In genomic region chr10:44972874-44973306, GRCh38 we compare ENCODE assay signal across 17 cellular contexts. TPM values are rescaled to one million over a fixed set of nuclear protein-coding genes. Genes with fewer than 3 reads are reported as not detected.
DNase-seq lines count a peak whose midpoint lies in the region; ATAC-seq, FAIRE-seq and TF ChIP-seq lines count a peak whose summit lies in the region.
"Had no signal": no experiment of that assay in that cellular context is flagged by ENCODE, and none has a peak within 500 bp of the region (broad histone marks: within the 10 kb centered on the region; RNA-seq: fewer than 3 reads in every experiment).

No MANE protein-coding gene starts in this region.

- TF ChIP-seq POLR2A in spleen (IDR thresholded peaks at IDR 0.05), result no peak

- H3K9ac ChIP-seq in adipocyte (ENCODE audit: low read length), result peak overlapping the region; percentile 1

- no peaks in the 10 kb centered on the region for H3K27me3 ChIP-seq in GM23338 (ENCODE audit: insufficient read depth)
- no peaks in the 10 kb centered on the region for H3K27me3 ChIP-seq in adipocyte (replicated peaks; ENCODE audit: control insufficient read depth, insufficient read depth, low read length)
- H3K27me3 ChIP-seq in right atrium auricular region, result no peaks in the 10 kb centered on the region
- H3K27me3 ChIP-seq in spleen (replicated peaks in 1 of 7), result no peaks in the 10 kb centered on the region

- H3F3A ChIP-seq in GM23338 (replicated peaks; ENCODE audit: low read depth), result no peaks in the 10 kb centered on the region

- peak overlapping the region; percentile 69 for H3K4me2 ChIP-seq in GM23338

- H3K9me2 ChIP-seq in GM23338 (ENCODE audit: insufficient read depth), result no peaks in the 10 kb centered on the region

- H2AFZ ChIP-seq in GM23338, result no peak overlapping the region

- peaks cover 19% of the 10 kb centered on the region for H3K36me3 Mint-ChIP-seq in GM23338 (ENCODE audit: low read depth)
- H3K36me3 Mint-ChIP-seq: activated naive CD4-positive, alpha-beta T cell treated with anti-CD3 and anti-CD28 coated beads, Interleukin-2, amount 10 ng/mL, durations not matched to agents 7 days and 5 days; IgD-negative memory B cell had no signal

- H3K36me3 ChIP-seq in GM23338 (ENCODE audit: insufficient read depth), result no peaks in the 10 kb centered on the region
- peaks cover 46% of the 10 kb centered on the region for H3K36me3 ChIP-seq in adipocyte (ENCODE audit: control insufficient read depth, insufficient read depth, low read length, severe bottlenecking)
- H3K36me3 ChIP-seq in right atrium auricular region, result peaks cover 47% of the 10 kb centered on the region
- H3K36me3 ChIP-seq in spleen, result peaks cover 0 to 55% (median 0%) of the 10 kb centered on the region in 6 donors

- no peaks in the 10 kb centered on the region for H3K9me3 Mint-ChIP-seq in GM23338
- H3K9me3 Mint-ChIP-seq: activated naive CD4-positive, alpha-beta T cell treated with anti-CD3 and anti-CD28 coated beads, Interleukin-2, amount 10 ng/mL, durations not matched to agents 7 days and 5 days; IgD-negative memory B cell; T-helper 2 cell treated with Interferon-gamma antibody and Interleukin-4, amounts not matched to agents 5 μg/mL and 100 μg/mL, for 36 hours had no signal

- FAIRE-seq in GM19239 (lab: Jason Lieb, UNC), result no peak
- FAIRE-seq: endometrium, frontal cortex, islet of Langerhans had no signal

- intact Hi-C loops in spleen (cut with DNase I; ENCODE audit: low total_unique reads), result no loop called here

- H3K4me1 ChIP-seq in GM23338 (ENCODE audit: insufficient read depth) (peaks cover 30% of the 10 kb centered on the region), adipocyte (ENCODE audit: control insufficient read depth, insufficient read depth, low read length) (peaks cover 57% of the 10 kb centered on the region), right atrium auricular region (peaks cover 0 to 90% of the 10 kb centered on the region in 2 donors), spleen (peaks cover 25 to 99% (median 56%) of the 10 kb centered on the region in 6 donors)

- H3K9me3 ChIP-seq in adipocyte (ENCODE audit: control insufficient read depth, low read length), result no peaks in the 10 kb centered on the region
- H3K9me3 ChIP-seq in right atrium auricular region, result no peaks in the 10 kb centered on the region
- H3K9me3 ChIP-seq in spleen, result no peaks in the 10 kb centered on the region

- no peak overlapping the region for H3K4me3 Mint-ChIP-seq in GM23338
- H3K4me3 Mint-ChIP-seq: activated naive CD4-positive, alpha-beta T cell treated with anti-CD3 and anti-CD28 coated beads, Interleukin-2, amount 10 ng/mL, durations not matched to agents 7 days and 5 days; T-helper 2 cell treated with Interferon-gamma antibody and Interleukin-4, amounts not matched to agents 5 μg/mL and 100 μg/mL, for 36 hours had no signal

- no peaks in the 10 kb centered on the region for H4K20me1 ChIP-seq in GM23338 (replicated peaks; ENCODE audit: insufficient read depth)

- H3K79me2 ChIP-seq in GM23338 (replicated peaks; ENCODE audit: insufficient read depth), result no peaks in the 10 kb centered on the region

- DNase-seq in GM23338 (ENCODE audit: low spot score) (no peak), adipocyte (ENCODE audit: low read depth) (no peak), right atrium auricular region (ENCODE audit: low spot score) (no peak), spleen (peak; percentile 78), NCI-H446 (lab: John Stamatoyannopoulos, UW) (no peak), GM19239 (ENCODE audit: insufficient read length, low spot score) (no peak)
- DNase-seq: activated naive CD4-positive, alpha-beta T cell treated with anti-CD3 and anti-CD28 coated beads, Interleukin-2, amount 10 ng/mL, durations not matched to agents 7 days and 5 days; DMS53; NCI-H1105; SHP77 had no signal

- no peak overlapping the region for H3K27ac ChIP-seq in GM23338 (ENCODE audit: low read depth)
- peak overlapping the region; percentile 91 to 96 for H3K27ac ChIP-seq in right atrium auricular region
- H3K27ac ChIP-seq in spleen, result peak overlapping the region in 4 of 8 donors; percentile 75 to 84 (median 80)

- no peak overlapping the region for H3K27ac Mint-ChIP-seq in GM23338
- H3K27ac Mint-ChIP-seq: activated naive CD4-positive, alpha-beta T cell treated with anti-CD3 and anti-CD28 coated beads, Interleukin-2, amount 10 ng/mL, durations not matched to agents 7 days and 5 days had no signal

- peaks cover 13% of the 10 kb centered on the region for H3K27me3 Mint-ChIP-seq in GM23338 (ENCODE audit: insufficient read depth, low read depth, poor library complexity)
- H3K27me3 Mint-ChIP-seq: activated naive CD4-positive, alpha-beta T cell treated with anti-CD3 and anti-CD28 coated beads, Interleukin-2, amount 10 ng/mL, durations not matched to agents 7 days and 5 days; IgD-negative memory B cell had no signal

- no peak for TF ChIP-seq CTCF in GM23338 (conservative IDR thresholded peaks at IDR 0.05; ENCODE audit: low read depth in 2 of 2)
- no peak for TF ChIP-seq CTCF in right atrium auricular region (IDR thresholded peaks at IDR 0.05)
- no peak for TF ChIP-seq CTCF in spleen (IDR thresholded peaks at IDR 0.05 in 8 of 11, conservative IDR thresholded peaks at IDR 0.05 in 3 of 11)

- ATAC-seq in GM23338 (no peak), GM21737 (IDR thresholded peaks at IDR 0.05; ENCODE audit: unreplicated experiment) (no peak), HG02852 (IDR thresholded peaks at IDR 0.05; ENCODE audit: unreplicated experiment) (no peak)

- 78 to 88% (median 87%) methylated on average over 4 to 6 of the region's 6 CpGs for WGBS in spleen, 5 donors

- H3K4me1 Mint-ChIP-seq in GM23338, result peaks cover 39% of the 10 kb centered on the region

- H3K4me3 ChIP-seq in GM23338 (no peak overlapping the region), adipocyte (ENCODE audit: low read length) (no peak overlapping the region), right atrium auricular region (no peak overlapping the region), spleen (no peak overlapping the region)

TF ChIP-seq in GM23338, 12 proteins besides CTCF, POLR2A, EP300 and RAD21:
- TF ChIP-seq CREB1 (CRISPR knock-in tag; IDR thresholded peaks at IDR 0.05; ENCODE audit: low read depth), result no peak
- no peak for TF ChIP-seq NANOG (IDR thresholded peaks at IDR 0.05; ENCODE audit: borderline replicate concordance)
- TF ChIP-seq, protein P1, sequence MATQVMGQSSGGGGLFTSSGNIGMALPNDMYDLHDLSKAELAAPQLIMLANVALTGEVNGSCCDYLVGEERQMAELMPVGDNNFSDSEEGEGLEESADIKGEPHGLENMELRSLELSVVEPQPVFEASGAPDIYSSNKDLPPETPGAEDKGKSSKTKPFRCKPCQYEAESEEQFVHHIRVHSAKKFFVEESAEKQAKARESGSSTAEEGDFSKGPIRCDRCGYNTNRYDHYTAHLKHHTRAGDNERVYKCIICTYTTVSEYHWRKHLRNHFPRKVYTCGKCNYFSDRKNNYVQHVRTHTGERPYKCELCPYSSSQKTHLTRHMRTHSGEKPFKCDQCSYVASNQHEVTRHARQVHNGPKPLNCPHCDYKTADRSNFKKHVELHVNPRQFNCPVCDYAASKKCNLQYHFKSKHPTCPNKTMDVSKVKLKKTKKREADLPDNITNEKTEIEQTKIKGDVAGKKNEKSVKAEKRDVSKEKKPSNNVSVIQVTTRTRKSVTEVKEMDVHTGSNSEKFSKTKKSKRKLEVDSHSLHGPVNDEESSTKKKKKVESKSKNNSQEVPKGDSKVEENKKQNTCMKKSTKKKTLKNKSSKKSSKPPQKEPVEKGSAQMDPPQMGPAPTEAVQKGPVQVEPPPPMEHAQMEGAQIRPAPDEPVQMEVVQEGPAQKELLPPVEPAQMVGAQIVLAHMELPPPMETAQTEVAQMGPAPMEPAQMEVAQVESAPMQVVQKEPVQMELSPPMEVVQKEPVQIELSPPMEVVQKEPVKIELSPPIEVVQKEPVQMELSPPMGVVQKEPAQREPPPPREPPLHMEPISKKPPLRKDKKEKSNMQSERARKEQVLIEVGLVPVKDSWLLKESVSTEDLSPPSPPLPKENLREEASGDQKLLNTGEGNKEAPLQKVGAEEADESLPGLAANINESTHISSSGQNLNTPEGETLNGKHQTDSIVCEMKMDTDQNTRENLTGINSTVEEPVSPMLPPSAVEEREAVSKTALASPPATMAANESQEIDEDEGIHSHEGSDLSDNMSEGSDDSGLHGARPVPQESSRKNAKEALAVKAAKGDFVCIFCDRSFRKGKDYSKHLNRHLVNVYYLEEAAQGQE (IDR thresholded peaks at IDR 0.05; ENCODE audit: unreplicated experiment), result no peak
- TF ChIP-seq, protein P2, sequence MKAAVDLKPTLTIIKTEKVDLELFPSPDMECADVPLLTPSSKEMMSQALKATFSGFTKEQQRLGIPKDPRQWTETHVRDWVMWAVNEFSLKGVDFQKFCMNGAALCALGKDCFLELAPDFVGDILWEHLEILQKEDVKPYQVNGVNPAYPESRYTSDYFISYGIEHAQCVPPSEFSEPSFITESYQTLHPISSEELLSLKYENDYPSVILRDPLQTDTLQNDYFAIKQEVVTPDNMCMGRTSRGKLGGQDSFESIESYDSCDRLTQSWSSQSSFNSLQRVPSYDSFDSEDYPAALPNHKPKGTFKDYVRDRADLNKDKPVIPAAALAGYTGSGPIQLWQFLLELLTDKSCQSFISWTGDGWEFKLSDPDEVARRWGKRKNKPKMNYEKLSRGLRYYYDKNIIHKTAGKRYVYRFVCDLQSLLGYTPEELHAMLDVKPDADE (IDR thresholded peaks at IDR 0.05), result no peak

RNA-seq across cellular contexts. Expression of gene DEPP1, which starts 5.7 kb away (rescaled TPM):
- 0.12 and 1.3 TPM in 2 replicates for total RNA-seq in GM23338 (2014; rRNA removed; shearing (Covaris generic))
- polyA plus RNA-seq in GM23338 (2016; fragmentation: Nextera tagmentation; extraction: Ambion mirVana), result 0.37 TPM in 2 replicates
- total RNA-seq in right atrium auricular region, result 100 to 1,000 TPM in 1 of 2 donors, 10 to 100 TPM in 1; 68.8 to 143 TPM
- 10 to 100 TPM in 6 of 7 donors, 1 to 10 TPM in 1; 9.5 to 90.1 (median 21.1) TPM for total RNA-seq in spleen
- polyA plus RNA-seq in spleen, result 10 to 100 TPM; 13.3 to 36.5 (median 15.7) TPM
- polyA plus RNA-seq: IgD-negative memory B cell had no signal

RNA-seq across cellular contexts. Expression of gene RASSF4, which starts 13.3 kb away (rescaled TPM):
- total RNA-seq in GM23338 (2014; rRNA removed; shearing (Covaris generic)), result 10.3 and 12.4 TPM in 2 replicates
- polyA plus RNA-seq in GM23338 (2016; fragmentation: Nextera tagmentation; extraction: Ambion mirVana) (13.6 and 17.8 TPM in 2 replicates), spleen (10 to 100 TPM; 36.7 to 61.0 (median 38.2) TPM)
- total RNA-seq in right atrium auricular region (10 to 100 TPM; 43.3 to 43.4 TPM), spleen (10 to 100 TPM; 70.8 to 96.2 (median 73.7) TPM)

RNA-seq across cellular contexts. Expression of gene ZNF22, which starts 27.8 kb away (rescaled TPM):
- total RNA-seq in GM23338 (2014; rRNA removed; shearing (Covaris generic)), result 38.7 and 40.5 TPM in 2 replicates
- 72.8 and 81.8 TPM in 2 replicates for polyA plus RNA-seq in GM23338 (2016; fragmentation: Nextera tagmentation; extraction: Ambion mirVana)
- 10 to 100 TPM; 19.3 to 20.5 TPM for total RNA-seq in right atrium auricular region
- total RNA-seq in spleen, result 10 to 100 TPM; 22.7 to 28.3 (median 25.8) TPM
- 10 to 100 TPM; 25.9 to 33.6 (median 31.5) TPM for polyA plus RNA-seq in spleen
